Comparison of ENCODE assay signal across 27 cellular contexts in the genomic region with DNA sequence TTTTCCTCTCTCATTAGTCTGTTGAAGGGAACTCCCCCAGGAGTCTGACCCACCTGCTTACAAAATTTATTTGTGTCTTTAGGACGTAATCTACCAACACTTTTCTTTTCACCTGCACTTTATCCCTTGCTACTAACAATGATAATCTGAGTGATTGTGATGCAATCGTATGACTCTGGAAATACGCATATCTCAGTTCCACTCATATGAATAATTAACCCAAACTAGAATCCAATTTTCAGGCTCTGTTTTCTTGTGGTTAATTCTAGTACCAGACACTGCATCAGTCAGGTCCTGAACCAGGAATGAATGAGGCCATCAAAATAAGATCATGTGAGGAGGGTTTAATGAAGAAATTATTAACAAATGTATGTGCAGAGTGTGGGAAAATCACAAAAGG.
"Had no signal": no experiment of that assay in that cellular context is flagged by ENCODE, and none has a peak within 500 bp of the region (broad histone marks: within the 10 kb centered on the region; RNA-seq: fewer than 3 reads in every experiment).

No MANE protein-coding gene starts in this region.

- H3K27ac ChIP-seq: adrenal gland, ascending aorta, breast epithelium, cardiac muscle cell, colonic mucosa, epithelial cell of prostate had no signal

- H3K9me3 ChIP-seq: adrenal gland, ascending aorta, breast epithelium, colonic mucosa had no signal

- H3K4me3 ChIP-seq: adrenal gland, ascending aorta, breast epithelium, cardiac muscle cell, colonic mucosa had no signal

- ATAC-seq: activated CD4-positive, alpha-beta T cell treated with anti-CD3 and anti-CD28 coated beads for 36 hours; activated CD8-positive, alpha-beta memory T cell treated with anti-CD3 and anti-CD28 coated beads, Interleukin-2, amount 10 ng/mL, durations not matched to agents 7 days and 5 days; activated CD8-positive, alpha-beta T cell treated with anti-CD3 and anti-CD28 coated beads, Interleukin-2, amount 10 ng/mL, durations not matched to agents 7 days and 5 days; activated naive CD8-positive, alpha-beta T cell treated with anti-CD3 and anti-CD28 coated beads, Interleukin-2, amount 50 U/mL, for 24 hours; esophagus mucosa had no signal

- H3K27me3 ChIP-seq: adrenal gland, ascending aorta, breast epithelium, cardiac muscle cell, colonic mucosa had no signal

- H3K36me3 ChIP-seq: adrenal gland, ascending aorta, breast epithelium, cardiac muscle cell, colonic mucosa had no signal

- H3K4me1 ChIP-seq: adrenal gland, ascending aorta, breast epithelium, colonic mucosa had no signal

- DNase-seq: activated CD4-positive, alpha-beta memory T cell treated with anti-CD3 and anti-CD28 coated beads for 36 hours; activated CD4-positive, alpha-beta T cell treated with anti-CD3 and anti-CD28 coated beads for 36 hours; activated CD4-positive, alpha-beta T cell treated with anti-CD3 and anti-CD28 coated beads, Interleukin-2, amount 10 ng/mL, durations not matched to agents 24 days and 14 days; activated CD4-positive, CD25-positive, alpha-beta regulatory T cell; activated CD4-positive, CD25-positive, alpha-beta regulatory T cell treated with anti-CD3 and anti-CD28 coated beads, Interleukin-2, amount 50 U/mL, for 72 hours; activated CD8-positive, alpha-beta memory T cell treated with anti-CD3 and anti-CD28 coated beads, Interleukin-2, amount 10 ng/mL, durations not matched to agents 7 days and 5 days; activated CD8-positive, alpha-beta memory T cell treated with anti-CD3 and anti-CD28 coated beads, Interleukin-2, amount 50 U/mL, for 4 hours; activated CD8-positive, alpha-beta T cell treated with anti-CD3 and anti-CD28 coated beads, Interleukin-2, amount 10 ng/mL, durations not matched to agents 7 days and 5 days; activated effector memory CD4-positive, alpha-beta T cell treated with anti-CD3 and anti-CD28 coated beads, Interleukin-2, amount 50 U/mL, for 16 hours; activated naive CD4-positive, alpha-beta T cell treated with anti-CD3 and anti-CD28 coated beads for 36 hours; activated naive CD8-positive, alpha-beta T cell treated with anti-CD3 and anti-CD28 coated beads for 36 hours; activated naive CD8-positive, alpha-beta T cell treated with anti-CD3 and anti-CD28 coated beads, Interleukin-2, amount 50 U/mL, for 24 hours; activated T-cell treated with anti-CD3 and anti-CD28 coated beads, Interleukin-2, amount 50 U/mL, for 1 hour; activated T-cell treated with anti-CD3 and anti-CD28 coated beads, Interleukin-2, amount 50 U/mL, for 48 hours; adrenal gland; central memory CD4-positive, alpha-beta T cell; cerebellar nuclear complex; colonic mucosa; effector CD8-positive, alpha-beta T cell; foreskin fibroblast; glutamatergic neuron; T-helper 2 cell had no signal
